In genomic region chr15:77545058-77545457, GRCh38 we compare ENCODE assay signal across 14 cellular contexts.
A peak's percentile ranks its signal among the peaks of the same experiment; 100 is the strongest.
DNase-seq lines count a peak whose midpoint lies in the region; ATAC-seq, FAIRE-seq and TF ChIP-seq lines count a peak whose summit lies in the region.
"Had no signal": no experiment of that assay in that cellular context is flagged by ENCODE, and none has a peak within 500 bp of the region (broad histone marks: within the 10 kb centered on the region; RNA-seq: fewer than 3 reads in every experiment).

No MANE protein-coding gene starts in this region.

- H3K27me3 ChIP-seq in Panc1 (ENCODE audit: control insufficient read depth, insufficient read depth, low read length): no peaks in the 10 kb centered on the region
- H3K27me3 ChIP-seq in K562 (ENCODE audit: control insufficient read depth in 2 of 2, insufficient read depth in 2 of 2, low read length in 2 of 2): no peaks in the 10 kb centered on the region
- H3K27me3 ChIP-seq in osteoblast (ENCODE audit: insufficient read depth, low read length): no peaks in the 10 kb centered on the region
- peaks cover 6 to 18% of the 10 kb centered on the region in 2 experiments; a peak in 3 of 5 replicates for H3K27me3 ChIP-seq in HepG2 (ENCODE audit: control insufficient read depth in 1 of 2, insufficient read depth in 2 of 2, low read length in 2 of 2)
- H3K27me3 ChIP-seq: BE2C had no signal

- H3K4me3 ChIP-seq in Panc1 (ENCODE audit: low read depth in 2 of 2, low read length in 2 of 2) (no peak overlapping the region), K562 (no peak overlapping the region), osteoblast (ENCODE audit: insufficient read depth, low read length) (no peak overlapping the region), HepG2 (replicated peaks in 1 of 3; ENCODE audit: insufficient read depth in 1 of 3, low read depth in 2 of 3, low read length in 3 of 3) (no peak overlapping the region)
- H3K4me3 ChIP-seq: A549, GM23248 had no signal

- in situ Hi-C loops in Panc1 (cut with HindIII; ENCODE audit: low pct_unique_long_range_greater_than_20kb, low sequenced_read_pairs): no loop called here
- in situ Hi-C loops in K562 (cut with MboI): no loop called here
- in situ Hi-C loops in HepG2 (cut with HindIII; ENCODE audit: extremely low pct_ligation_motif_present, low pct_unique_long_range_greater_than_20kb): no loop called here

- FAIRE-seq in K562 (lab: Jason Lieb, UNC): no peak
- no peak for FAIRE-seq in HepG2 (lab: Jason Lieb, UNC)
- FAIRE-seq: A549, H54 had no signal

- DNase-seq in Panc1 (ENCODE audit: low read depth, low spot score): no peak
- no peak for DNase-seq in K562 (ENCODE audit: extremely low read depth in 1 of 4, low spot score in 3 of 4)
- peak; percentile 53 for DNase-seq in osteoblast (ENCODE audit: insufficient read length, low spot score, missing footprints)
- no peak for DNase-seq in SW480 (ENCODE audit: low spot score)
- DNase-seq in stimulated activated CD4-positive, alpha-beta T cell treated with anti-CD3 and anti-CD28 coated beads, Interleukin-1b, Interleukin-23, amount 100 ng/mL, for 48 hours: no peak
- DNase-seq in HepG2 (ENCODE audit: low spot score): no peak
- DNase-seq in occipital lobe (lab: John Stamatoyannopoulos, UW): no peak
- DNase-seq: BE2C; Caco-2; CD8-positive, alpha-beta memory T cell; GM23248 had no signal

- ATAC-seq in Panc1: no peak
- ATAC-seq in K562: no peak
- ATAC-seq in HepG2: no peak
- ATAC-seq: A549, HCT116 had no signal

- TF ChIP-seq RAD21 in K562 (CRISPR knock-in tag; conservative IDR thresholded peaks at IDR 0.05 in 1 of 2, IDR thresholded peaks at IDR 0.05 in 1 of 2) (no peak), HepG2 (CRISPR knock-in tag; IDR thresholded peaks at IDR 0.05) (no peak)

- POLR2A ChIA-PET in Panc1 (lab: Charles Lee) (no interaction called here), K562 (lab: Yijun Ruan, JAX) (no interaction called here), HepG2 (lab: Yijun Ruan, JAX) (no interaction called here)

- H3K9ac ChIP-seq in K562 (ENCODE audit: insufficient read depth in 1 of 2, low read depth in 2 of 2, low read length in 2 of 2) (no peak overlapping the region), HepG2 (ENCODE audit: insufficient read depth, low read depth, low read length) (no peak overlapping the region)
- H3K9ac ChIP-seq: GM23248 had no signal

- H3K4me2 ChIP-seq in K562 (ENCODE audit: insufficient read depth, low read length): no peak overlapping the region
- H3K4me2 ChIP-seq in osteoblast (ENCODE audit: insufficient read depth, low read length): no peak overlapping the region
- no peak overlapping the region for H3K4me2 ChIP-seq in HepG2 (ENCODE audit: low read depth, low read length)

- H3K79me2 ChIP-seq in K562 (ENCODE audit: control insufficient read depth, insufficient read depth, low read length) (no peaks in the 10 kb centered on the region), osteoblast (ENCODE audit: insufficient read depth, low read length) (no peaks in the 10 kb centered on the region), HepG2 (ENCODE audit: insufficient read depth, low read length) (no peaks in the 10 kb centered on the region)

- 11% methylated on average over 6 of the region's 6 CpGs for WGBS in K562 (ENCODE audit: insufficient coverage, low coverage, missing lambda C conversion rate)
- 18% methylated on average over 5 of the region's 6 CpGs for WGBS in HepG2 (ENCODE audit: low lambda C conversion rate)

- intact Hi-C loops in Panc1 (cut with micrococcal nuclease; ENCODE audit: unreplicated experiment): no loop called here
- intact Hi-C loops in K562 (cut with micrococcal nuclease): loop anchor here (5.0 kb wide), 1 partner anchor 518 kb away; no protein-coding TSS in a partner anchor
- intact Hi-C loops in HepG2 (cut with micrococcal nuclease; ENCODE audit: unreplicated experiment): no loop called here

- H3K9me3 ChIP-seq in Panc1 (ENCODE audit: control insufficient read depth, insufficient read depth, low read depth, low read length) (peaks cover 2% of the 10 kb centered on the region; the same call in 1 of the 2 replicates), K562 (replicated peaks; ENCODE audit: control insufficient read depth, insufficient read depth, low read depth, low read length) (no peaks in the 10 kb centered on the region), osteoblast (ENCODE audit: low read depth, low read length) (peaks cover 6% of the 10 kb centered on the region), HepG2 (ENCODE audit: low read length) (no peaks in the 10 kb centered on the region)
- H3K9me3 ChIP-seq: A549, BE2C, Caco-2 had no signal

- H3K4me1 ChIP-seq in Panc1 (ENCODE audit: control insufficient read depth, insufficient read depth, low read length) (peaks cover 51% of the 10 kb centered on the region), K562 (replicated peaks in 1 of 2; ENCODE audit: control insufficient read depth in 2 of 2, insufficient read depth in 2 of 2, low read length in 2 of 2) (peaks cover 0 to 34% of the 10 kb centered on the region in 2 experiments; a peak in 4 of 5 replicates), osteoblast (ENCODE audit: insufficient read depth, low read length) (peaks cover 21% of the 10 kb centered on the region), HepG2 (ENCODE audit: insufficient read depth, low read length) (peaks cover 23% of the 10 kb centered on the region)

- H4K20me1 ChIP-seq in K562 (replicated peaks; ENCODE audit: control insufficient read depth, insufficient read depth, low read length) (no peaks in the 10 kb centered on the region; the same call in 1 of the 2 replicates), osteoblast (ENCODE audit: insufficient read depth, low read length) (no peaks in the 10 kb centered on the region), HepG2 (ENCODE audit: insufficient read depth, low read length) (no peaks in the 10 kb centered on the region)

- BruUV-seq in Panc1 (replicated peaks; lab: Mats Ljungman, UMichigan) (no TSS peak), K562 (replicated peaks; lab: Mats Ljungman, UMichigan) (no TSS peak), HepG2 (replicated peaks; lab: Mats Ljungman, UMichigan) (no TSS peak)

- H3K36me3 ChIP-seq in Panc1 (ENCODE audit: control insufficient read depth, insufficient read depth, low read length) (no peaks in the 10 kb centered on the region; the same call in 1 of the 2 replicates), K562 (ENCODE audit: control insufficient read depth, insufficient read depth, low read length) (no peaks in the 10 kb centered on the region), osteoblast (ENCODE audit: insufficient read depth, low read length) (no peaks in the 10 kb centered on the region), HepG2 (replicated peaks in 1 of 2; ENCODE audit: control insufficient read depth in 1 of 2, insufficient read depth in 2 of 2, low read length in 2 of 2) (no peaks in the 10 kb centered on the region)
- H3K36me3 ChIP-seq: BE2C had no signal

- CTCF ChIA-PET in Panc1 (lab: Charles Lee): no interaction called here
- CTCF ChIA-PET in K562 (lab: Yijun Ruan, JAX; ENCODE audit: low intra/inter-chr PET ratio): interaction anchor here (0.7 kb wide), 1 partner anchor 427 kb away, joined by 5 read pairs; no protein-coding TSS in a partner anchor
- CTCF ChIA-PET in HepG2 (lab: Yijun Ruan, JAX; ENCODE audit: low intra/inter-chr PET ratio, low total read pairs): no interaction called here

- H3K27ac ChIP-seq in Panc1 (ENCODE audit: low read length): peak overlapping the region; percentile 90
- H3K27ac ChIP-seq in K562 (ENCODE audit: extremely low read depth, low read depth, low read length): no peak overlapping the region
- H3K27ac ChIP-seq in osteoblast (ENCODE audit: low read depth, low read length): no peak overlapping the region
- no peak overlapping the region for H3K27ac ChIP-seq in HepG2 (ENCODE audit: extremely low read length, insufficient read depth, low read length)
- H3K27ac ChIP-seq: GM23248 had no signal

- no peak for TF ChIP-seq CTCF in Panc1 (IDR thresholded peaks at IDR 0.05)
- TF ChIP-seq CTCF in K562 (IDR thresholded peaks at IDR 0.05 in 2 of 3, conservative IDR thresholded peaks at IDR 0.05 in 1 of 3; ENCODE audit: insufficient read depth in 2 of 3, low read depth in 1 of 3, low read length in 3 of 3): no peak
- TF ChIP-seq CTCF in osteoblast (IDR thresholded peaks at IDR 0.05; ENCODE audit: extremely low read depth, low read depth, low read length): no peak
- TF ChIP-seq CTCF in HepG2 (CRISPR knock-in tag; IDR thresholded peaks at IDR 0.05): no peak

- no peaks in the 10 kb centered on the region for H3K9me1 ChIP-seq in K562 (ENCODE audit: control insufficient read depth, insufficient read depth, low read length)

- TF ChIP-seq EP300 in K562 (IDR thresholded peaks at IDR 0.05; ENCODE audit: low read length) (no peak), HepG2 (IDR thresholded peaks at IDR 0.05; ENCODE audit: low read depth in 2 of 2, low read length in 2 of 2) (no peak), HepG2 (CRISPR knock-in tag; IDR thresholded peaks at IDR 0.05; ENCODE audit: borderline replicate concordance) (no peak)

- H2AFZ ChIP-seq in K562 (ENCODE audit: low read depth, low read length) (no peak overlapping the region), osteoblast (ENCODE audit: low read length) (no peak overlapping the region), HepG2 (ENCODE audit: low read length) (no peak overlapping the region)
- H2AFZ ChIP-seq: GM23248 had no signal

- TF ChIP-seq POLR2A in K562 (conservative IDR thresholded peaks at IDR 0.05) (no peak), HepG2 (IDR thresholded peaks at IDR 0.05; ENCODE audit: insufficient read depth in 1 of 2, low read depth in 2 of 2, low read length in 2 of 2) (no peak)

TF ChIP-seq in K562, 482 proteins besides CTCF, POLR2A, EP300 and RAD21 (continues in another document):
- TF ChIP-seq RBM15 (IDR thresholded peaks at IDR 0.05; ENCODE audit: insufficient read depth, low read length) (no peak), BRF1 (IDR thresholded peaks at IDR 0.05; ENCODE audit: borderline replicate concordance, extremely low read depth, insufficient read length) (no peak), KLF1 (tag; IDR thresholded peaks at IDR 0.05) (no peak), SPI1 (IDR thresholded peaks at IDR 0.05; ENCODE audit: borderline replicate concordance, low read depth, low read length) (0 out of 2 replicates have a peak, but pooled peaks have one; percentile 6)

TF ChIP-seq in HepG2, 621 proteins besides CTCF, POLR2A, EP300 and RAD21 (continues in another document):
- no peak for TF ChIP-seq GABPB1 (CRISPR knock-in tag; IDR thresholded peaks at IDR 0.05)
